10 cellular contexts compared by ENCODE assay signal in the genomic region with DNA sequence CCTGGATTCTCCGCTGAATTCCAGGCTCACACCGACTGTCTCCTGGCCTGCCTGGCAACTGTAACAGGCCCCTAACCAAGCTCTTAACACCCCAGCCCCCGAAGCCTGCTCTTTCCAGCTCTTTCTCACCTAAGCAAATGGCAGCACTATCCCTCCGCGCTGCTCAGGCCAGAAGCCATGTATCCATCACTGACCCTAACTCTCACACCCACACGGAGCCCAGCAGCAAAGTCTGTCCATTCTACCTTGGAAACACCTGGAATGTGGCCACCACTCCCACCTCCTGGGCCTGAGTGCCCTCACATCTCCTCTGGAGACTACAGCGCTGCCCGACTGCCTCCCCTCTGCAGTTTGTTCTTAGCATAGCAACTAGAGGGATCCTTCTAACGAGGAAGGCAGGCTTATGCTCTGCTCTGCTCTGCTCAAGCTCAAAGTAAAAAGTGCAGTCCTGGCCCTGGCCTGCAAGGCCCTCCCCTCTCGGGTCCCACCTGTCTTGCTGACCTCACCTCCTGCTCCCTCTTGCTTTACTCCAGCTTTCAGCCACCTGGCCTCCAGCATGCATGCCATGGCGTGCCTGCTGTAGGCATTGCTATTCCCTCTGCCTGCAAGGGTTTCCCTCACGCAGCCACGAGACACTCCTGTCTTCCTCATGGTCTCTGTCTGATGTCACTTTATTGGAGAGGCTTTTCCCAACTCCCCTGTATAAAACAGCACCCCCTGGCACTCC. TPM values are rescaled to one million over a fixed set of nuclear protein-coding genes. Genes with fewer than 3 reads are reported as not detected.
A peak's percentile ranks its signal among the peaks of the same experiment; 100 is the strongest.
DNase-seq lines count a peak whose midpoint lies in the region; ATAC-seq and TF ChIP-seq lines count a peak whose summit lies in the region.
"Had no signal": no experiment of that assay in that cellular context is flagged by ENCODE, and none has a peak within 500 bp of the region (broad histone marks: within the 10 kb centered on the region; RNA-seq: fewer than 3 reads in every experiment).

No MANE protein-coding gene starts in this region.

- H3K4me3 ChIP-seq in SK-N-SH (ENCODE audit: low read depth in 2 of 2, low read length in 1 of 2) (no peak overlapping the region), spleen (no peak overlapping the region)
- H3K4me3 ChIP-seq: cardiac muscle cell, sigmoid colon had no signal

- H3K4me2 ChIP-seq in SK-N-SH, result no peak overlapping the region

- WGBS in SK-N-SH (ENCODE audit: low lambda C conversion rate), result 88% methylated on average over 13 of the region's 13 CpGs
- WGBS in spleen, 5 donors, result 88 to 93% (median 90%) methylated on average over 13 of the region's 13 CpGs

- no peaks in the 10 kb centered on the region for H3K9me2 ChIP-seq in SK-N-SH

- H3K9me3 Mint-ChIP-seq in endothelial cell (ENCODE audit: unreplicated experiment) (no peaks in the 10 kb centered on the region), immature natural killer cell (no peaks in the 10 kb centered on the region)

- peaks cover 4% of the 10 kb centered on the region for H3K4me1 Mint-ChIP-seq in endothelial cell (ENCODE audit: unreplicated experiment)
- peaks cover 10 to 13% of the 10 kb centered on the region in 2 donors for H3K4me1 Mint-ChIP-seq in immature natural killer cell

- CTCF ChIA-PET in SK-N-SH (lab: Yijun Ruan, JAX), result interaction anchor here (0.8 to 4.5 kb wide), 13 partner anchors 14 to 620 kb away, joined by 3 to 75 read pairs (median 7); no protein-coding TSS in a partner anchor

- TF ChIP-seq CTCF in SK-N-SH (IDR thresholded peaks at IDR 0.05) (no peak), endothelial cell (IDR thresholded peaks at IDR 0.05; ENCODE audit: unreplicated experiment) (no peak), spleen (IDR thresholded peaks at IDR 0.05 in 8 of 11, conservative IDR thresholded peaks at IDR 0.05 in 3 of 11) (no peak)

- intact Hi-C loops in spleen (cut with DNase I; ENCODE audit: low total_unique reads), result loop anchor here (5.0 to 10.0 kb wide), 2 partner anchors 50 to 78 kb away; no protein-coding TSS in a partner anchor

- ATAC-seq in SK-N-SH treated with all-trans-retinoic acid at 6 μM for 48 hours, result no peak

- H3K9me3 ChIP-seq in SK-N-SH (no peaks in the 10 kb centered on the region), spleen (no peaks in the 10 kb centered on the region)
- H3K9me3 ChIP-seq: sigmoid colon had no signal

- H3K27ac ChIP-seq in SK-N-SH (ENCODE audit: low read depth in 2 of 2, low read length in 1 of 2), result peak overlapping the region in 1 of 2 experiments; percentile 61; a peak in 2 of 4 replicates
- H3K27ac ChIP-seq in spleen, result no peak overlapping the region
- H3K27ac ChIP-seq: sigmoid colon had no signal

- H3F3A ChIP-seq in SK-N-SH (replicated peaks; ENCODE audit: insufficient read depth), result peaks cover 8% of the 10 kb centered on the region

- no peaks in the 10 kb centered on the region for H4K20me1 ChIP-seq in SK-N-SH (ENCODE audit: insufficient read depth)

- H3K4me1 ChIP-seq in SK-N-SH (ENCODE audit: control insufficient read depth in 1 of 2, insufficient read depth in 2 of 2, low read depth in 1 of 2, low read length in 1 of 2) (no peaks in the 10 kb centered on the region; a peak in 1 of 4 replicates), spleen (peaks cover under 1 to 27% (median 12%) of the 10 kb centered on the region in 6 donors)

- H3K27me3 Mint-ChIP-seq in endothelial cell (ENCODE audit: unreplicated experiment), result peaks cover 12% of the 10 kb centered on the region
- H3K27me3 Mint-ChIP-seq in immature natural killer cell (ENCODE audit: low read depth in 3 of 3), result peaks cover 0 to 6% (median 2%) of the 10 kb centered on the region in 3 donors

- 0 out of 2 replicates have a peak overlapping the region, but pooled peaks have one; percentile 33 for H3K9ac ChIP-seq in SK-N-SH

- no peak for TF ChIP-seq EP300 in SK-N-SH (IDR thresholded peaks at IDR 0.05; ENCODE audit: borderline replicate concordance in 1 of 2, low read depth in 1 of 2, low read length in 1 of 2)

- no peaks in the 10 kb centered on the region for H3K79me2 ChIP-seq in SK-N-SH (ENCODE audit: insufficient read depth)

- H3K27me3 ChIP-seq in SK-N-SH (ENCODE audit: insufficient read depth), result no peaks in the 10 kb centered on the region
- H3K27me3 ChIP-seq in spleen (replicated peaks in 1 of 7), result peaks cover 0 to 6% (median 0%) of the 10 kb centered on the region in 7 donors
- H3K27me3 ChIP-seq: cardiac muscle cell, sigmoid colon had no signal

- H3K36me3 ChIP-seq in SK-N-SH (replicated peaks in 1 of 2; ENCODE audit: control insufficient read depth in 1 of 2, insufficient read depth in 2 of 2, low read length in 1 of 2) (no peaks in the 10 kb centered on the region), spleen (no peaks in the 10 kb centered on the region)
- H3K36me3 ChIP-seq: cardiac muscle cell, sigmoid colon had no signal

- H3K36me3 Mint-ChIP-seq in endothelial cell (ENCODE audit: low read depth, unreplicated experiment) (no peaks in the 10 kb centered on the region), immature natural killer cell (peaks cover 0 to 3% (median 0%) of the 10 kb centered on the region in 3 donors)

- H3K27ac Mint-ChIP-seq in endothelial cell (ENCODE audit: unreplicated experiment) (peak overlapping the region; percentile 44), immature natural killer cell (no peak overlapping the region)

- TF ChIP-seq POLR2A in spleen (IDR thresholded peaks at IDR 0.05), result no peak

- no peak for TF ChIP-seq RAD21 in SK-N-SH (IDR thresholded peaks at IDR 0.05; ENCODE audit: low read length)

- POLR2A ChIA-PET in SK-N-SH (lab: Yijun Ruan, JAX), result no interaction called here

- no peak overlapping the region for H3K4me3 Mint-ChIP-seq in endothelial cell (ENCODE audit: unreplicated experiment)
- no peak overlapping the region for H3K4me3 Mint-ChIP-seq in immature natural killer cell

- no peak overlapping the region for H2AFZ ChIP-seq in SK-N-SH (ENCODE audit: low read depth)

- DNase-seq in SK-N-SH (no peak), NCI-H510A treated with DMSO at 0.1 percent for 48 hours (lab: John Stamatoyannopoulos, UW) (peak; percentile 26), endothelial cell (ENCODE audit: low spot score) (no peak), spleen (peak; percentile 62), immature natural killer cell (no peak), kidney glomerular epithelial cell (lab: John Stamatoyannopoulos, UW) (no peak)
- DNase-seq in stimulated activated CD4-positive, alpha-beta T cell treated with anti-CD3 and anti-CD28 coated beads, Interleukin-2, amount 100 ng/mL, for 24 hours, result no peak
- DNase-seq: sigmoid colon had no signal

TF ChIP-seq in SK-N-SH, 30 proteins besides CTCF, POLR2A, EP300 and RAD21 (continues in another document):
- no peak for TF ChIP-seq EZH2phosphoT487 (IDR thresholded peaks at IDR 0.05; ENCODE audit: borderline replicate concordance, low read depth)
- no peak for TF ChIP-seq RXRA (IDR thresholded peaks at IDR 0.05; ENCODE audit: borderline replicate concordance, low read depth)
- no peak for TF ChIP-seq JUND (IDR thresholded peaks at IDR 0.05)
- TF ChIP-seq, protein P1, sequence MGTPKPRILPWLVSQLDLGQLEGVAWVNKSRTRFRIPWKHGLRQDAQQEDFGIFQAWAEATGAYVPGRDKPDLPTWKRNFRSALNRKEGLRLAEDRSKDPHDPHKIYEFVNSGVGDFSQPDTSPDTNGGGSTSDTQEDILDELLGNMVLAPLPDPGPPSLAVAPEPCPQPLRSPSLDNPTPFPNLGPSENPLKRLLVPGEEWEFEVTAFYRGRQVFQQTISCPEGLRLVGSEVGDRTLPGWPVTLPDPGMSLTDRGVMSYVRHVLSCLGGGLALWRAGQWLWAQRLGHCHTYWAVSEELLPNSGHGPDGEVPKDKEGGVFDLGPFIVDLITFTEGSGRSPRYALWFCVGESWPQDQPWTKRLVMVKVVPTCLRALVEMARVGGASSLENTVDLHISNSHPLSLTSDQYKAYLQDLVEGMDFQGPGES (IDR thresholded peaks at IDR 0.05; ENCODE audit: low read depth, low read length), result no peak
- TF ChIP-seq, protein P2, sequence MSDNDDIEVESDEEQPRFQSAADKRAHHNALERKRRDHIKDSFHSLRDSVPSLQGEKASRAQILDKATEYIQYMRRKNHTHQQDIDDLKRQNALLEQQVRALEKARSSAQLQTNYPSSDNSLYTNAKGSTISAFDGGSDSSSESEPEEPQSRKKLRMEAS (IDR thresholded peaks at IDR 0.05; ENCODE audit: low read depth), result no peak
- no peak for TF ChIP-seq MEF2A (IDR thresholded peaks at IDR 0.05; ENCODE audit: borderline replicate concordance, low read depth)
- no peak for TF ChIP-seq TCF12 (IDR thresholded peaks at IDR 0.05)

TF ChIP-seq in SK-N-SH treated with all-trans-retinoic acid at 6 μM for 48 hours, 23 proteins besides CTCF, POLR2A, EP300 and RAD21 (continues in another document):
- TF ChIP-seq ZNF8 (CRISPR knock-in tag; IDR thresholded peaks at IDR 0.05), result no peak
- TF ChIP-seq CSDC2 (CRISPR knock-in tag; IDR thresholded peaks at IDR 0.05), result no peak
- no peak for TF ChIP-seq TCF4 (CRISPR knock-in tag; IDR thresholded peaks at IDR 0.05; ENCODE audit: borderline replicate concordance)
- TF ChIP-seq BACH2 (CRISPR knock-in tag; IDR thresholded peaks at IDR 0.05; ENCODE audit: borderline replicate concordance), result no peak

RNA-seq across cellular contexts. Expression of a gene that starts 27.2 kb away (rescaled TPM):
- polyA plus RNA-seq in SK-N-SH (2012; rRNA removed) (14.0 and 22.2 TPM in 2 replicates), spleen (10 to 100 TPM in 1 of 3 donors, 1 to 10 TPM in 2; 6.2 to 10.4 (median 7.5) TPM), immature natural killer cell (10 to 100 TPM in 2 of 3 donors, 1 to 10 TPM in 1; 6.1 to 25.9 (median 18.4) TPM)
- 10.7 and 15.3 TPM in 2 replicates for polyA plus RNA-seq in SK-N-SH (2012; cell fraction: cytosol; rRNA removed)
- polyA plus RNA-seq in SK-N-SH (2012; cell fraction: nucleus; rRNA removed), result 9.5 and 18.5 TPM in 2 replicates
- total RNA-seq in endothelial cell (ENCODE audit: unreplicated experiment) (47.8 TPM), spleen (10 to 100 TPM; 43.5 to 63.5 (median 45.6) TPM)

Comparison
In these comparisons a context has a peak if more than half of its experiments do, and no peak if none do; other contexts are left out.
1. DNase-seq: peak in NCI-H510A treated with DMSO at 0.1 percent for 48 hours (single experiment) and spleen (single experiment); none in SK-N-SH (single experiment), endothelial cell (single experiment), immature natural killer cell (0 of 3), stimulated activated CD4-positive, alpha-beta T cell treated with anti-CD3 and anti-CD28 coated beads, Interleukin-2, amount 100 ng/mL, for 24 hours (0 of 2) and kidney glomerular epithelial cell (single experiment).